Comparison of ENCODE assay signal across 19 cellular contexts in the genomic region with DNA sequence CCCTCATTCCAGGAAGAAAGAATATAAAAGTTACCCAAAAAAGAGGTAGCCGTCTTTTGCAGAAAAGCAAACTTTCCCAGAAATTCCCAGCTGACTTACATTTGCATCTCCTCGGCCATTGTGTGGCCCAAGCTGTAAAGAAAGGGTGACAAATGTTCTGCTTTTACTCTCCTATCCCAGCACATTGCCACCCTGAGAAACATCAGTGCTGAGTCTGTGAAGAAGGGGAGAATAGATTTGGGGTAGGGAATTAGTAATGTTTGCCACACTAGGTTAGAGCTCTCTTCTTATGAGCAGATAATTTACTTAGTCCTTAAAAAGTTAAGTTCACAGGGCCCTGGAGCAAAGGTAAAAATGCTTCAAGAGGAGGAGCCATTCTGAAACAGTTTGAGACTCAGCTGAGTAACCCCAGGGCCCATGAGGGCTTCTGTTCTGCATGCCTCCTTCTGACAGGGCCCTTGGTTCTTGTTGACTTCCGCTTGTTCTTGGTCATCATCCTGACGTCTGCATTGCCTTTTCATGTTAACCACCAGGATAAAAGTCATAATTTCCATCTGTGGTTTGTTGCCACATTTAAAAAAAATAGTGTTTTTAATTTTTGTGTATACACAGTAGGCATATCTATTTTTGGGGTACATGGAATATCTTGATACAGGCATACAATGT.
DNase-seq lines count a peak whose midpoint lies in the region; ATAC-seq lines count a peak whose summit lies in the region.
"Had no signal": no experiment of that assay in that cellular context is flagged by ENCODE, and none has a peak within 500 bp of the region (broad histone marks: within the 10 kb centered on the region; RNA-seq: fewer than 3 reads in every experiment).

No MANE protein-coding gene starts in this region.

- peaks cover 45% of the 10 kb centered on the region for H3K4me1 Mint-ChIP-seq in activated naive CD4-positive, alpha-beta T cell treated with anti-CD3 and anti-CD28 coated beads for 36 hours (ENCODE audit: low read depth)
- peaks cover 48% of the 10 kb centered on the region for H3K4me1 Mint-ChIP-seq in activated CD8-positive, alpha-beta T cell treated with anti-CD3 and anti-CD28 coated beads, Interleukin-2, amount 10 ng/mL, durations not matched to agents 7 days and 5 days (ENCODE audit: low read depth)
- H3K4me1 Mint-ChIP-seq in stimulated activated effector memory CD8-positive, alpha-beta T cell treated with anti-CD3 and anti-CD28 coated beads, Interleukin-12 subunit alpha, Interleukin-12 subunit beta, amount 100 ng/mL, for 72 hours: peaks cover 54% of the 10 kb centered on the region
- H3K4me1 Mint-ChIP-seq: mesothelial cell of epicardium had no signal

- POLR2A ChIA-PET in activated CD8-positive, alpha-beta T cell treated with anti-CD3 and anti-CD28 coated beads, Interleukin-2, amount 10 ng/mL, durations not matched to agents 7 days and 5 days (lab: Charles Lee): interaction anchor here (0.7 to 3.6 kb wide), 5 partner anchors 11 to 100 kb away, joined by 3 to 31 read pairs (median 4); no protein-coding TSS in a partner anchor

- DNase-seq in activated naive CD4-positive, alpha-beta T cell treated with anti-CD3 and anti-CD28 coated beads for 36 hours: peak; percentile 68
- no peak for DNase-seq in activated naive CD4-positive, alpha-beta T cell treated with anti-CD3 and anti-CD28 coated beads, Interleukin-2, amount 50 U/mL, for 16 hours
- DNase-seq in activated CD8-positive, alpha-beta T cell treated with anti-CD3 and anti-CD28 coated beads, Interleukin-2, amount 10 ng/mL, durations not matched to agents 7 days and 5 days: peak; percentile 71
- peak; percentile 16 for DNase-seq in effector CD4-positive, alpha-beta T cell
- DNase-seq in stimulated activated effector memory CD8-positive, alpha-beta T cell treated with anti-CD3 and anti-CD28 coated beads, Interleukin-12 subunit alpha, Interleukin-12 subunit beta, amount 100 ng/mL, for 72 hours (ENCODE audit: low spot score in 2 of 2): no peak
- no peak for DNase-seq in cerebellum (ENCODE audit: low spot score)
- DNase-seq: body of pancreas, dermis blood vessel endothelial cell, esophagus squamous epithelium, GDM1, H9, head of caudate nucleus, islet precursor cell, NCI-H1930, NCI-H446 treated with DMSO at 0.1 percent for 48 hours, sigmoid colon had no signal

- H3K27me3 Mint-ChIP-seq in activated naive CD4-positive, alpha-beta T cell treated with anti-CD3 and anti-CD28 coated beads for 36 hours (ENCODE audit: low read depth): no peaks in the 10 kb centered on the region
- no peaks in the 10 kb centered on the region for H3K27me3 Mint-ChIP-seq in activated CD8-positive, alpha-beta T cell treated with anti-CD3 and anti-CD28 coated beads, Interleukin-2, amount 10 ng/mL, durations not matched to agents 7 days and 5 days (ENCODE audit: low read depth)

- H3K36me3 Mint-ChIP-seq in activated naive CD4-positive, alpha-beta T cell treated with anti-CD3 and anti-CD28 coated beads for 36 hours (ENCODE audit: low read depth): peaks cover 1% of the 10 kb centered on the region
- peaks cover 40% of the 10 kb centered on the region for H3K36me3 Mint-ChIP-seq in activated CD8-positive, alpha-beta T cell treated with anti-CD3 and anti-CD28 coated beads, Interleukin-2, amount 10 ng/mL, durations not matched to agents 7 days and 5 days (ENCODE audit: low read depth)
- H3K36me3 Mint-ChIP-seq in stimulated activated effector memory CD8-positive, alpha-beta T cell treated with anti-CD3 and anti-CD28 coated beads, Interleukin-12 subunit alpha, Interleukin-12 subunit beta, amount 100 ng/mL, for 72 hours: peaks cover 13% of the 10 kb centered on the region
- H3K36me3 Mint-ChIP-seq: mesothelial cell of epicardium had no signal

- H3K4me3 Mint-ChIP-seq in activated naive CD4-positive, alpha-beta T cell treated with anti-CD3 and anti-CD28 coated beads for 36 hours: no peak overlapping the region
- H3K4me3 Mint-ChIP-seq in activated CD8-positive, alpha-beta T cell treated with anti-CD3 and anti-CD28 coated beads, Interleukin-2, amount 10 ng/mL, durations not matched to agents 7 days and 5 days: no peak overlapping the region
- peak overlapping the region; percentile 63 for H3K4me3 Mint-ChIP-seq in stimulated activated effector memory CD8-positive, alpha-beta T cell treated with anti-CD3 and anti-CD28 coated beads, Interleukin-12 subunit alpha, Interleukin-12 subunit beta, amount 100 ng/mL, for 72 hours
- H3K4me3 Mint-ChIP-seq: H9, mesothelial cell of epicardium had no signal

- CTCF ChIA-PET in activated naive CD4-positive, alpha-beta T cell treated with anti-CD3 and anti-CD28 coated beads for 36 hours (lab: Charles Lee): interaction anchor here (1.3 kb wide), 1 partner anchor 15 kb away, joined by 4 read pairs; no protein-coding TSS in a partner anchor
- CTCF ChIA-PET in activated CD8-positive, alpha-beta T cell treated with anti-CD3 and anti-CD28 coated beads, Interleukin-2, amount 10 ng/mL, durations not matched to agents 7 days and 5 days (lab: Charles Lee): interaction anchor here (0.5 to 4.0 kb wide), 7 partner anchors 11 to 204 kb away, joined by 3 to 23 read pairs (median 3); no protein-coding TSS in a partner anchor

- ATAC-seq in activated CD8-positive, alpha-beta T cell treated with anti-CD3 and anti-CD28 coated beads, Interleukin-2, amount 10 ng/mL, durations not matched to agents 7 days and 5 days: peak; percentile 97
- peak; percentile 99 for ATAC-seq in stimulated activated effector memory CD8-positive, alpha-beta T cell treated with anti-CD3 and anti-CD28 coated beads, Interleukin-12 subunit alpha, Interleukin-12 subunit beta, amount 100 ng/mL, for 72 hours
- ATAC-seq in GM18498 (IDR thresholded peaks at IDR 0.05; ENCODE audit: unreplicated experiment) (no peak), GM19395 (IDR thresholded peaks at IDR 0.05; ENCODE audit: unreplicated experiment) (no peak)
- ATAC-seq: body of pancreas had no signal

- intact Hi-C loops in activated naive CD4-positive, alpha-beta T cell treated with anti-CD3 and anti-CD28 coated beads for 36 hours (cut with micrococcal nuclease): loop anchor here (1.0 kb wide), 3 partner anchors 18 to 49 kb away; no protein-coding TSS in a partner anchor

- no peaks in the 10 kb centered on the region for H3K9me3 Mint-ChIP-seq in activated naive CD4-positive, alpha-beta T cell treated with anti-CD3 and anti-CD28 coated beads for 36 hours
- H3K9me3 Mint-ChIP-seq in activated CD8-positive, alpha-beta T cell treated with anti-CD3 and anti-CD28 coated beads, Interleukin-2, amount 10 ng/mL, durations not matched to agents 7 days and 5 days (ENCODE audit: insufficient read depth): peaks cover 36% of the 10 kb centered on the region
- H3K9me3 Mint-ChIP-seq in stimulated activated effector memory CD8-positive, alpha-beta T cell treated with anti-CD3 and anti-CD28 coated beads, Interleukin-12 subunit alpha, Interleukin-12 subunit beta, amount 100 ng/mL, for 72 hours: no peaks in the 10 kb centered on the region
- H3K9me3 Mint-ChIP-seq: H9, mesothelial cell of epicardium had no signal

- H3K27ac Mint-ChIP-seq in activated naive CD4-positive, alpha-beta T cell treated with anti-CD3 and anti-CD28 coated beads for 36 hours: peak overlapping the region; percentile 83
- H3K27ac Mint-ChIP-seq in activated CD8-positive, alpha-beta T cell treated with anti-CD3 and anti-CD28 coated beads, Interleukin-2, amount 10 ng/mL, durations not matched to agents 7 days and 5 days: peak overlapping the region; percentile 87
- peak overlapping the region; percentile 96 for H3K27ac Mint-ChIP-seq in stimulated activated effector memory CD8-positive, alpha-beta T cell treated with anti-CD3 and anti-CD28 coated beads, Interleukin-12 subunit alpha, Interleukin-12 subunit beta, amount 100 ng/mL, for 72 hours
- H3K27ac Mint-ChIP-seq: H9, mesothelial cell of epicardium had no signal

Comparison
In these comparisons a context has a peak if more than half of its experiments do, and no peak if none do; other contexts are left out.
1. DNase-seq: peak in activated naive CD4-positive, alpha-beta T cell treated with anti-CD3 and anti-CD28 coated beads for 36 hours (single experiment), activated CD8-positive, alpha-beta T cell treated with anti-CD3 and anti-CD28 coated beads, Interleukin-2, amount 10 ng/mL, durations not matched to agents 7 days and 5 days (single experiment) and effector CD4-positive, alpha-beta T cell (single experiment); none in activated naive CD4-positive, alpha-beta T cell treated with anti-CD3 and anti-CD28 coated beads, Interleukin-2, amount 50 U/mL, for 16 hours (single experiment), stimulated activated effector memory CD8-positive, alpha-beta T cell treated with anti-CD3 and anti-CD28 coated beads, Interleukin-12 subunit alpha, Interleukin-12 subunit beta, amount 100 ng/mL, for 72 hours (0 of 2) and cerebellum (single experiment).
2. ATAC-seq: peak in activated CD8-positive, alpha-beta T cell treated with anti-CD3 and anti-CD28 coated beads, Interleukin-2, amount 10 ng/mL, durations not matched to agents 7 days and 5 days (single experiment) and stimulated activated effector memory CD8-positive, alpha-beta T cell treated with anti-CD3 and anti-CD28 coated beads, Interleukin-12 subunit alpha, Interleukin-12 subunit beta, amount 100 ng/mL, for 72 hours (single experiment); none in GM18498 (single experiment) and GM19395 (single experiment).
3. Peak in every context shown above with its lines, with median percentiles within 50 percentile points of each other: H3K27ac Mint-ChIP-seq.